Comparison of ENCODE assay signal across 36 cellular contexts in genomic region chr6:26519359-26519758, GRCh38. TPM values are rescaled to one million over a fixed set of nuclear protein-coding genes. Genes with fewer than 3 reads are reported as not detected.
"Had no signal": no experiment of that assay in that cellular context is flagged by ENCODE, and none has a peak within 500 bp of the region (broad histone marks: within the 10 kb centered on the region; RNA-seq: fewer than 3 reads in every experiment).

No MANE protein-coding gene starts in this region.

- H3K4me3 ChIP-seq: coronary artery, gastroesophageal sphincter had no signal

- H3K27me3 ChIP-seq: brain microvascular endothelial cell, dorsolateral prefrontal cortex, esophagus muscularis mucosa, gastroesophageal sphincter, heart right ventricle had no signal

- H3K4me3 Mint-ChIP-seq: dendritic cell treated with granulocyte-macrophage colony-stimulating factor and Interleukin-4, amounts not matched to agents 40 ng/mL and 50 ng/mL, for 4 days had no signal

- H3K36me3 Mint-ChIP-seq: activated naive CD8-positive, alpha-beta T cell had no signal

- ATAC-seq: activated CD4-positive, alpha-beta T cell treated with anti-CD3 and anti-CD28 coated beads for 36 hours; activated T-helper 17 cell treated with anti-CD3 and anti-CD28 coated beads, Interleukin-2, amount 50 U/mL, for 72 hours; gastroesophageal sphincter; heart right ventricle had no signal

- H3K27me3 Mint-ChIP-seq: activated CD4-positive, alpha-beta memory T cell treated with anti-CD3 and anti-CD28 coated beads, Interleukin-2, amount 10 ng/mL, durations not matched to agents 7 days and 5 days; activated CD4-positive, alpha-beta T cell treated with anti-CD3 and anti-CD28 coated beads for 36 hours; activated naive CD8-positive, alpha-beta T cell; activated T-cell treated with anti-CD3 and anti-CD28 coated beads, Interleukin-2, amount 50 U/mL, for 24 hours; activated T-helper 17 cell treated with anti-CD3 and anti-CD28 coated beads, Interleukin-2, amount 50 U/mL, for 72 hours; central memory CD8-positive, alpha-beta T cell; dendritic cell treated with granulocyte-macrophage colony-stimulating factor and Interleukin-4, amounts not matched to agents 40 ng/mL and 50 ng/mL, for 4 days had no signal

- H3K9me3 Mint-ChIP-seq: activated CD4-positive, alpha-beta memory T cell treated with anti-CD3 and anti-CD28 coated beads, Interleukin-2, amount 10 ng/mL, durations not matched to agents 7 days and 5 days; activated CD4-positive, alpha-beta T cell treated with anti-CD3 and anti-CD28 coated beads, Interleukin-2, amount 10 ng/mL, durations not matched to agents 7 days and 5 days; activated T-cell treated with anti-CD3 and anti-CD28 coated beads, Interleukin-2, amount 50 U/mL, for 24 hours; activated T-helper 17 cell treated with anti-CD3 and anti-CD28 coated beads, Interleukin-2, amount 50 U/mL, for 72 hours; central memory CD8-positive, alpha-beta T cell; dendritic cell treated with granulocyte-macrophage colony-stimulating factor and Interleukin-4, amounts not matched to agents 40 ng/mL and 50 ng/mL, for 4 days had no signal

- H3K36me3 ChIP-seq: brain microvascular endothelial cell, esophagus muscularis mucosa, gastroesophageal sphincter, heart right ventricle had no signal

- H3K27ac Mint-ChIP-seq: activated CD4-positive, alpha-beta memory T cell treated with anti-CD3 and anti-CD28 coated beads, Interleukin-2, amount 10 ng/mL, durations not matched to agents 7 days and 5 days had no signal

- DNase-seq: activated CD4-positive, alpha-beta memory T cell treated with anti-CD3 and anti-CD28 coated beads, Interleukin-2, amount 10 ng/mL, durations not matched to agents 7 days and 5 days; activated CD4-positive, alpha-beta T cell treated with anti-CD3 and anti-CD28 coated beads for 36 hours; activated CD4-positive, alpha-beta T cell treated with anti-CD3 and anti-CD28 coated beads, Interleukin-2, amount 10 ng/mL, durations not matched to agents 7 days and 5 days; activated CD4-positive, alpha-beta T cell treated with anti-CD3 and anti-CD28 coated beads, Interleukin-2, amount 50 U/mL, for 4 hours; activated CD4-positive, CD25-positive, alpha-beta regulatory T cell; activated CD4-positive, CD25-positive, alpha-beta regulatory T cell treated with anti-CD3 and anti-CD28 coated beads, Interleukin-2, amount 50 U/mL, for 72 hours; activated CD8-positive, alpha-beta memory T cell treated with anti-CD3 and anti-CD28 coated beads, Interleukin-2, amount 50 U/mL, for 48 hours; activated effector memory CD4-positive, alpha-beta T cell treated with Interleukin-2 at 50 U/mL for 16 hours; activated gamma-delta T cell treated with Interleukin-2 at 50 U/mL for 16 hours; activated naive CD4-positive, alpha-beta T cell treated with anti-CD3 and anti-CD28 coated beads, Interleukin-2, amount 50 U/mL, for 16 hours; activated naive CD4-positive, alpha-beta T cell treated with Interleukin-2 at 50 U/mL for 16 hours; activated T-cell treated with anti-CD3 and anti-CD28 coated beads for 4 hours; activated T-cell treated with anti-CD3 and anti-CD28 coated beads, Interleukin-2, amount 50 U/mL, for 24 hours; amniotic stem cell; anterior cingulate cortex; brain microvascular endothelial cell; dorsolateral prefrontal cortex; effector memory CD4-positive, alpha-beta T cell; erythroblast; foreskin melanocyte; heart right ventricle; T-helper 2 cell had no signal

- H3K9me3 ChIP-seq: esophagus muscularis mucosa, gastroesophageal sphincter, heart right ventricle had no signal

RNA-seq across cellular contexts. Expression of gene BTN1A1, which starts 19.3 kb away (rescaled TPM):
- total RNA-seq: activated CD4-positive, alpha-beta memory T cell treated with anti-CD3 and anti-CD28 coated beads, Interleukin-2, amount 10 ng/mL, durations not matched to agents 7 days and 5 days; activated CD4-positive, alpha-beta T cell treated with anti-CD3 and anti-CD28 coated beads for 36 hours; activated CD4-positive, alpha-beta T cell treated with anti-CD3 and anti-CD28 coated beads, Interleukin-2, amount 10 ng/mL, durations not matched to agents 7 days and 5 days; astrocyte; bronchial epithelial cell; cardiac septum; cerebellum; esophagus muscularis mucosa; gastroesophageal sphincter; glomerular endothelial cell; heart right ventricle; T-helper 1 cell treated with Interleukin-12 subunit alpha and Interleukin-12 subunit beta and Interleukin-4 antibody, amounts not matched to agents 30 ng/mL and 1 ng/mL, for 36 hours had no signal
- polyA plus RNA-seq: adipose tissue, heart right ventricle had no signal
